ENCODE assay signal across 11 cellular contexts in the genomic region with DNA sequence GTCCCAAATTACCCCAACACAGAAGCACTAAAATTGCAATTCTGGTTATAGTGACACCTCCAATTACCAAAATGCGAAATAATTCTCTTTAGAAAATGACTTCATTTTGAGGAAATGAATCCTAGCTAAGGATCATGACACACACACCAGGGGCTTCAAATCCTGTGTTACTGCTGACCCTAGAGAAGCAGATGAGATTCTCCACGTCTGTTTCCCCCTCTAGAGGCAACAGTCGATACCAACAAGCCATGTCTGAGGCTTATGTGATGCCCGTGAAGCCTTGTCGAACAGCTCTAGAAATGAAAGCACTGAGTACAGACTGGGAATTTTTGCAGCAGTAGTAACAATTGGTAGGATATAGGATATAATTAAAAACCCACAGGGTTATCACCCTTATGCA.
DNase-seq lines count a peak whose midpoint lies in the region; ATAC-seq and TF ChIP-seq lines count a peak whose summit lies in the region.
"Had no signal": no experiment of that assay in that cellular context is flagged by ENCODE, and none has a peak within 500 bp of the region (broad histone marks: within the 10 kb centered on the region; RNA-seq: fewer than 3 reads in every experiment).

No MANE protein-coding gene starts in this region.

- CTCF ChIA-PET in activated CD8-positive, alpha-beta memory T cell treated with anti-CD3 and anti-CD28 coated beads, Interleukin-2, amount 10 ng/mL, durations not matched to agents 7 days and 5 days (lab: Charles Lee) = no interaction called here

- DNase-seq in HT-29 (ENCODE audit: low spot score) (peak; percentile 18), NCI-H82 treated with DMSO at 0.1 percent for 48 hours (lab: John Stamatoyannopoulos, UW; ENCODE audit: unreplicated experiment) (peak; percentile 27), fibroblast of mammary gland (ENCODE audit: low read depth) (no peak), osteocyte (ENCODE audit: extremely low spot score, unreplicated experiment) (no peak), SIG-M5 treated with dmso at 0.1 percent for 504 hours (lab: John Stamatoyannopoulos, UW; ENCODE audit: unreplicated experiment) (no peak), GM10266 (ENCODE audit: extremely low spot score) (no peak), cerebellar cortex (ENCODE audit: low spot score) (no peak)
- DNase-seq in activated CD8-positive, alpha-beta memory T cell treated with anti-CD3 and anti-CD28 coated beads, Interleukin-2, amount 10 ng/mL, durations not matched to agents 7 days and 5 days = no peak
- DNase-seq: natural killer cell, SHP77 treated with DMSO at 0.1 percent for 48 hours had no signal

- H3K4me1 Mint-ChIP-seq in osteocyte (ENCODE audit: unreplicated experiment) = no peaks in the 10 kb centered on the region
- H3K4me1 Mint-ChIP-seq in activated CD8-positive, alpha-beta memory T cell treated with anti-CD3 and anti-CD28 coated beads, Interleukin-2, amount 10 ng/mL, durations not matched to agents 7 days and 5 days = peaks cover 3% of the 10 kb centered on the region
- H3K4me1 Mint-ChIP-seq: natural killer cell had no signal

- H3K27me3 Mint-ChIP-seq in osteocyte (ENCODE audit: unreplicated experiment) = no peaks in the 10 kb centered on the region
- peaks cover 38% of the 10 kb centered on the region for H3K27me3 Mint-ChIP-seq in activated CD8-positive, alpha-beta memory T cell treated with anti-CD3 and anti-CD28 coated beads, Interleukin-2, amount 10 ng/mL, durations not matched to agents 7 days and 5 days

- peaks cover 16% of the 10 kb centered on the region for H3K9me3 Mint-ChIP-seq in osteocyte (ENCODE audit: unreplicated experiment)
- H3K9me3 Mint-ChIP-seq in activated CD8-positive, alpha-beta memory T cell treated with anti-CD3 and anti-CD28 coated beads, Interleukin-2, amount 10 ng/mL, durations not matched to agents 7 days and 5 days (ENCODE audit: low read depth) = no peaks in the 10 kb centered on the region
- H3K9me3 Mint-ChIP-seq: natural killer cell had no signal

- no peak overlapping the region for H3K4me3 Mint-ChIP-seq in osteocyte (ENCODE audit: unreplicated experiment)
- H3K4me3 Mint-ChIP-seq in activated CD8-positive, alpha-beta memory T cell treated with anti-CD3 and anti-CD28 coated beads, Interleukin-2, amount 10 ng/mL, durations not matched to agents 7 days and 5 days = no peak overlapping the region
- H3K4me3 Mint-ChIP-seq: activated naive CD8-positive, alpha-beta T cell; natural killer cell had no signal

- TF ChIP-seq CTCF in fibroblast of mammary gland (conservative IDR thresholded peaks at IDR 0.05; ENCODE audit: control insufficient read depth, insufficient read depth, low read depth, low read length) = peak; percentile 9
- peak; percentile 34 for TF ChIP-seq CTCF in osteocyte (IDR thresholded peaks at IDR 0.05)
- no peak for TF ChIP-seq CTCF in GM10266 (IDR thresholded peaks at IDR 0.05; ENCODE audit: control insufficient read depth, insufficient read depth, low read depth, missing control alignments)

- no peak overlapping the region for H3K4me3 ChIP-seq in fibroblast of mammary gland (ENCODE audit: control insufficient read depth, low read depth, low read length)

- H3K36me3 Mint-ChIP-seq in osteocyte (ENCODE audit: unreplicated experiment) = no peaks in the 10 kb centered on the region
- no peaks in the 10 kb centered on the region for H3K36me3 Mint-ChIP-seq in activated CD8-positive, alpha-beta memory T cell treated with anti-CD3 and anti-CD28 coated beads, Interleukin-2, amount 10 ng/mL, durations not matched to agents 7 days and 5 days
- H3K36me3 Mint-ChIP-seq: activated naive CD8-positive, alpha-beta T cell; natural killer cell had no signal

- no peak overlapping the region for H3K27ac Mint-ChIP-seq in osteocyte (ENCODE audit: unreplicated experiment)
- no peak overlapping the region for H3K27ac Mint-ChIP-seq in activated CD8-positive, alpha-beta memory T cell treated with anti-CD3 and anti-CD28 coated beads, Interleukin-2, amount 10 ng/mL, durations not matched to agents 7 days and 5 days
- H3K27ac Mint-ChIP-seq: activated naive CD8-positive, alpha-beta T cell; natural killer cell had no signal

- no peak for ATAC-seq in activated CD8-positive, alpha-beta memory T cell treated with anti-CD3 and anti-CD28 coated beads, Interleukin-2, amount 10 ng/mL, durations not matched to agents 7 days and 5 days
- ATAC-seq: natural killer cell had no signal

Comparison
In these comparisons a context has a peak if more than half of its experiments do, and no peak if none do; other contexts are left out.
1. DNase-seq: peak in HT-29 (single experiment) and NCI-H82 treated with DMSO at 0.1 percent for 48 hours (single experiment); none in fibroblast of mammary gland (single experiment), osteocyte (single experiment), SIG-M5 treated with dmso at 0.1 percent for 504 hours (single experiment), GM10266 (single experiment), cerebellar cortex (single experiment) and activated CD8-positive, alpha-beta memory T cell treated with anti-CD3 and anti-CD28 coated beads, Interleukin-2, amount 10 ng/mL, durations not matched to agents 7 days and 5 days (single experiment).